8 cellular contexts compared by ENCODE assay signal in genomic region chr14:58171090-58171489, GRCh38. TPM values are rescaled to one million over a fixed set of nuclear protein-coding genes. Genes with fewer than 3 reads are reported as not detected.
DNase-seq lines count a peak whose midpoint lies in the region; ATAC-seq and FAIRE-seq lines count a peak whose summit lies in the region.

No MANE protein-coding gene starts in this region.

- intact Hi-C loops in left colon (cut with DNase I, micrococcal nuclease) = no loop called here

- peak; percentile 53 for ATAC-seq in HG02970 (IDR thresholded peaks at IDR 0.05; ENCODE audit: low FRiP score, unreplicated experiment)
- peak; percentile 98 for ATAC-seq in left colon

- FAIRE-seq in A204.1 (lab: Jason Lieb, UNC) (peak; percentile 32), GM18507 (lab: Jason Lieb, UNC) (peak; percentile 76)

- DNase-seq in GM18507 (ENCODE audit: extremely low spot score, insufficient read length, low read depth) (peak; percentile 42), NCI-H1436 treated with DMSO at 0.1 percent for 48 hours (lab: John Stamatoyannopoulos, UW) (peak; percentile 67), SW480 (ENCODE audit: low spot score) (peak; percentile 83), cerebellum (ENCODE audit: low spot score) (peak; percentile 68), left colon (peak; percentile 66 to 71)
- DNase-seq in stimulated activated CD8-positive, alpha-beta memory T cell treated with anti-CD3 and anti-CD28 coated beads, Interleukin-12 subunit alpha, Interleukin-12 subunit beta, amount 100 ng/mL, for 4 hours (ENCODE audit: low read depth) = peak; percentile 6

RNA-seq across cellular contexts. Expression of gene ARMH4, which starts 19.1 kb away (rescaled TPM):
- total RNA-seq in cerebellum (47.2 TPM), left colon (1 to 10 TPM in 1 of 2 donors, under 1 TPM in 1; 0.82 to 2.7 TPM)

RNA-seq across cellular contexts. Expression of gene ACTR10, which starts 28.9 kb away (rescaled TPM):
- total RNA-seq in cerebellum = 66.4 TPM
- 10 to 100 TPM; 52.9 to 53.8 TPM for total RNA-seq in left colon

Comparison
In these comparisons a context has a peak if more than half of its experiments do, and no peak if none do; other contexts are left out.
1. Peak in every context shown above with its lines: DNase-seq and ATAC-seq.
2. DNase-seq: peak in every context shown above with its lines; median percentile 83 in SW480; 68 in left colon; 68 in cerebellum; 67 in NCI-H1436 treated with DMSO at 0.1 percent for 48 hours; 42 in GM18507; 6 in stimulated activated CD8-positive, alpha-beta memory T cell treated with anti-CD3 and anti-CD28 coated beads, Interleukin-12 subunit alpha, Interleukin-12 subunit beta, amount 100 ng/mL, for 4 hours.
3. RNA of gene ARMH4, which starts 19.1 kb away (total RNA-seq): 47.2 TPM in cerebellum (single experiment); 0.82 to 2.7 TPM in left colon; every median in the first group is over 10 times any median in the second.